ENCODE assay signal across 13 cellular contexts in genomic region chr1:207850621-207851407, GRCh38.
DNase-seq lines count a peak whose midpoint lies in the region; ATAC-seq and TF ChIP-seq lines count a peak whose summit lies in the region.
"Had no signal": no experiment of that assay in that cellular context is flagged by ENCODE, and none has a peak within 500 bp of the region (broad histone marks: within the 10 kb centered on the region; RNA-seq: fewer than 3 reads in every experiment).

No MANE protein-coding gene starts in this region.

- no peak for DNase-seq in activated T-cell treated with anti-CD3 and anti-CD28 coated beads, Interleukin-2, amount 50 U/mL, for 24 hours
- DNase-seq in activated T-cell treated with anti-CD3 and anti-CD28 coated beads for 4 hours: no peak
- peak in 1 of 7 donors; percentile 51 for DNase-seq in adrenal gland
- no peak for DNase-seq in left lung
- peak in 1 of 2 donors; percentile 19 for DNase-seq in tibial artery
- DNase-seq in NCI-H82 (lab: John Stamatoyannopoulos, UW): no peak
- no peak for DNase-seq in stimulated activated CD4-positive, alpha-beta T cell treated with anti-CD3 and anti-CD28 coated beads, Interleukin-2, amount 100 ng/mL, for 48 hours
- no peak for DNase-seq in HCEC 1CT
- DNase-seq: ACHN; activated CD4-positive, alpha-beta T cell treated with anti-CD3 and anti-CD28 coated beads, Interleukin-2, amount 50 U/mL, for 1 hour; DMS153; MG63 had no signal

- H3K9me3 ChIP-seq in adrenal gland (replicated peaks in 1 of 3): no peaks in the 10 kb centered on the region
- H3K9me3 ChIP-seq in left lung: no peaks in the 10 kb centered on the region
- no peaks in the 10 kb centered on the region for H3K9me3 ChIP-seq in tibial artery
- H3K9me3 ChIP-seq: MG63 had no signal

- no peaks in the 10 kb centered on the region for H3K36me3 ChIP-seq in adrenal gland (replicated peaks in 1 of 2)
- peaks cover 0 to 7% of the 10 kb centered on the region in 2 donors for H3K36me3 ChIP-seq in left lung
- no peaks in the 10 kb centered on the region for H3K36me3 ChIP-seq in tibial artery

- H3K27me3 ChIP-seq in adrenal gland: no peaks in the 10 kb centered on the region
- H3K27me3 ChIP-seq in left lung: no peaks in the 10 kb centered on the region
- H3K27me3 ChIP-seq in tibial artery: no peaks in the 10 kb centered on the region
- H3K27me3 ChIP-seq: MG63 had no signal

- H3K4me3 ChIP-seq in adrenal gland: no peak overlapping the region
- H3K4me3 ChIP-seq in left lung: no peak overlapping the region
- H3K4me3 ChIP-seq in tibial artery: no peak overlapping the region
- H3K4me3 ChIP-seq: MG63 had no signal

- H3K9me3 Mint-ChIP-seq in activated T-cell treated with anti-CD3 and anti-CD28 coated beads, Interleukin-2, amount 50 U/mL, for 24 hours: no peaks in the 10 kb centered on the region
- H3K9me3 Mint-ChIP-seq: activated naive CD4-positive, alpha-beta T cell treated with anti-CD3 and anti-CD28 coated beads, Interleukin-2, amount 50 U/mL, for 72 hours had no signal

- peaks cover 79% of the 10 kb centered on the region for H3K4me1 Mint-ChIP-seq in activated T-cell treated with anti-CD3 and anti-CD28 coated beads, Interleukin-2, amount 50 U/mL, for 24 hours (ENCODE audit: low read depth)

- H3K27me3 Mint-ChIP-seq in activated T-cell treated with anti-CD3 and anti-CD28 coated beads, Interleukin-2, amount 50 U/mL, for 24 hours: no peaks in the 10 kb centered on the region

- no peak for TF ChIP-seq POLR2A in adrenal gland (IDR thresholded peaks at IDR 0.05)

- no peak for TF ChIP-seq CTCF in adrenal gland (IDR thresholded peaks at IDR 0.05)
- no peak for TF ChIP-seq CTCF in left lung (IDR thresholded peaks at IDR 0.05)
- no peak for TF ChIP-seq CTCF in tibial artery (IDR thresholded peaks at IDR 0.05)

- H3K4me3 Mint-ChIP-seq in activated T-cell treated with anti-CD3 and anti-CD28 coated beads, Interleukin-2, amount 50 U/mL, for 24 hours: no peak overlapping the region

- ATAC-seq in left lung: peak; percentile 9
- ATAC-seq: activated naive CD4-positive, alpha-beta T cell treated with anti-CD3 and anti-CD28 coated beads, Interleukin-2, amount 50 U/mL, for 72 hours had no signal

- WGBS in adrenal gland, 4 donors: 60 to 73% (median 71%) methylated on average over 6 to 7 of the region's 7 CpGs

- H3K4me1 ChIP-seq in adrenal gland (replicated peaks in 1 of 2): peaks cover 10 to 77% of the 10 kb centered on the region in 2 donors
- H3K4me1 ChIP-seq in left lung: peaks cover 16 to 76% of the 10 kb centered on the region in 2 donors
- H3K4me1 ChIP-seq in tibial artery: peaks cover 0 to 73% (median 52%) of the 10 kb centered on the region in 4 donors

- intact Hi-C loops in adrenal gland (cut with DNase I): no loop called here
- intact Hi-C loops in left lung (cut with DNase I): no loop called here
- intact Hi-C loops in tibial artery (cut with DNase I; ENCODE audit: low total_unique reads): no loop called here

- H3K36me3 Mint-ChIP-seq in activated T-cell treated with anti-CD3 and anti-CD28 coated beads, Interleukin-2, amount 50 U/mL, for 24 hours (ENCODE audit: low read depth): peaks cover 53% of the 10 kb centered on the region

- H3K27ac Mint-ChIP-seq in activated T-cell treated with anti-CD3 and anti-CD28 coated beads, Interleukin-2, amount 50 U/mL, for 24 hours: peak overlapping the region; percentile 38

- H3K27ac ChIP-seq in adrenal gland: peak overlapping the region in 3 of 5 donors; percentile 10 to 56 (median 39)
- peak overlapping the region in 1 of 2 donors; percentile 83 for H3K27ac ChIP-seq in left lung
- peak overlapping the region; percentile 20 to 29 for H3K27ac ChIP-seq in tibial artery
